9 cellular contexts compared by ENCODE assay signal in genomic region chr15:74383695-74384565, GRCh38. TPM values are rescaled to one million over a fixed set of nuclear protein-coding genes. Genes with fewer than 3 reads are reported as not detected.
DNase-seq lines count a peak whose midpoint lies in the region; ATAC-seq and TF ChIP-seq lines count a peak whose summit lies in the region.
"Had no signal": no experiment of that assay in that cellular context is flagged by ENCODE, and none has a peak within 500 bp of the region (broad histone marks: within the 10 kb centered on the region; RNA-seq: fewer than 3 reads in every experiment).

No MANE protein-coding gene starts in this region.

- H3K36me3 Mint-ChIP-seq in glutamatergic neuron (ENCODE audit: unreplicated experiment), result no peaks in the 10 kb centered on the region

- H3K14ac ChIP-seq in trophoblast cell (ENCODE audit: low read length), result peak overlapping the region; percentile 67

- H3K36me3 ChIP-seq in trophoblast cell (ENCODE audit: control insufficient read depth in 1 of 2, insufficient read depth in 2 of 2, low read length in 2 of 2), result no peaks in the 10 kb centered on the region
- H3K36me3 ChIP-seq: pancreas had no signal

- peaks cover 15% of the 10 kb centered on the region for H3K79me2 ChIP-seq in trophoblast cell (ENCODE audit: control insufficient read depth, insufficient read depth, low read length, poor library complexity)

- peak overlapping the region; percentile 93 for H2BK12ac ChIP-seq in trophoblast cell (ENCODE audit: low read length)

- H3K23ac ChIP-seq in trophoblast cell (ENCODE audit: low read length), result peak overlapping the region; percentile 44

- no peak overlapping the region for H4K12ac ChIP-seq in trophoblast cell (ENCODE audit: low read depth, low read length)

- peaks cover 5% of the 10 kb centered on the region for H3K27me3 Mint-ChIP-seq in glutamatergic neuron (ENCODE audit: unreplicated experiment)

- H2AFZ ChIP-seq in trophoblast cell (ENCODE audit: insufficient read depth, low read length, poor library complexity), result no peak overlapping the region

- H3K18ac ChIP-seq in trophoblast cell (ENCODE audit: low read length), result peak overlapping the region; percentile 86

- H3K4me1 Mint-ChIP-seq in glutamatergic neuron (ENCODE audit: low read depth, unreplicated experiment), result peaks cover 4% of the 10 kb centered on the region

- no peaks in the 10 kb centered on the region for H3K27me3 ChIP-seq in trophoblast cell (ENCODE audit: insufficient read depth, low read length)
- H3K27me3 ChIP-seq: pancreas had no signal

- ATAC-seq in GM19372 (IDR thresholded peaks at IDR 0.05; ENCODE audit: low read depth, unreplicated experiment) (peak; percentile 57), HG03565 (IDR thresholded peaks at IDR 0.05; ENCODE audit: unreplicated experiment) (peak; percentile 42)

- TF ChIP-seq CTCF in glutamatergic neuron (IDR thresholded peaks at IDR 0.05; ENCODE audit: partially characterized antibody, unreplicated experiment), result no peak

- peak overlapping the region; percentile 82 for H3K27ac ChIP-seq in trophoblast cell (ENCODE audit: low read depth, low read length)
- H3K27ac ChIP-seq: pancreas had no signal

- no peak overlapping the region for H3K9ac ChIP-seq in trophoblast cell (ENCODE audit: low read length)

- no peak overlapping the region for H3K4me3 Mint-ChIP-seq in glutamatergic neuron (ENCODE audit: unreplicated experiment)

- peak; percentile 46 for DNase-seq in A172 (ENCODE audit: low spot score)
- DNase-seq in activated T-cell treated with anti-CD3 and anti-CD28 coated beads, Interleukin-2, amount 50 U/mL, for 48 hours, result peak; percentile 84 to 87
- DNase-seq in trophoblast cell, result peak; percentile 94 to 95
- DNase-seq in NCI-H748 treated with DMSO at 0.1 percent for 48 hours (lab: John Stamatoyannopoulos, UW), result no peak
- DNase-seq in UCSD-AML1 (lab: John Stamatoyannopoulos, UW; ENCODE audit: unreplicated experiment), result no peak
- no peak for DNase-seq in glutamatergic neuron

- H3K79me1 ChIP-seq in trophoblast cell (ENCODE audit: low read length), result peaks cover 68% of the 10 kb centered on the region

- H3K9me3 ChIP-seq in trophoblast cell (ENCODE audit: insufficient read depth, low read depth, low read length), result no peaks in the 10 kb centered on the region
- H3K9me3 ChIP-seq: pancreas had no signal

- H3K4me2 ChIP-seq in trophoblast cell (ENCODE audit: low read length), result no peak overlapping the region

- no peak overlapping the region for H3K4me3 ChIP-seq in trophoblast cell (ENCODE audit: low read depth, low read length)
- H3K4me3 ChIP-seq: pancreas had no signal

- peaks cover 54 to 64% of the 10 kb centered on the region in 2 experiments for H3K4me1 ChIP-seq in trophoblast cell (ENCODE audit: control insufficient read depth in 1 of 2, insufficient read depth in 2 of 2, low read length in 2 of 2)
- H3K4me1 ChIP-seq: pancreas had no signal

- peak overlapping the region; percentile 88 for H4K91ac ChIP-seq in trophoblast cell (ENCODE audit: low read depth, low read length)

- H3K9me3 Mint-ChIP-seq in glutamatergic neuron (ENCODE audit: unreplicated experiment), result no peaks in the 10 kb centered on the region

- no peak overlapping the region for H3K27ac Mint-ChIP-seq in glutamatergic neuron (ENCODE audit: unreplicated experiment)

- no CpG with 5 or more reads among the region's 8 CpGs for WGBS in trophoblast cell (ENCODE audit: extremely low coverage, insufficient coverage, insufficient read length)

- H4K8ac ChIP-seq in trophoblast cell (ENCODE audit: low read depth, low read length), result peak overlapping the region; percentile 59

- H2BK120ac ChIP-seq in trophoblast cell (ENCODE audit: insufficient read depth, low read length, poor library complexity), result peak overlapping the region; percentile 93

- H3K4ac ChIP-seq in trophoblast cell (ENCODE audit: low read depth, low read length), result peak overlapping the region; percentile 58

- H2AK5ac ChIP-seq in trophoblast cell (ENCODE audit: low read length), result peak overlapping the region; percentile 97

- H2BK5ac ChIP-seq in trophoblast cell (ENCODE audit: low read depth, low read length, poor library complexity), result peak overlapping the region; percentile 89

RNA-seq across cellular contexts. Expression of gene CYP11A1, which starts 16.5 kb away (rescaled TPM):
- total RNA-seq in A172 (2014; rRNA removed; shearing (Covaris generic)), result 1.2 TPM in 1 of 2 replicates, not detected in the other
- 217 and 235 TPM in 2 replicates for polyA plus RNA-seq in trophoblast cell (2013)
- total RNA-seq in glutamatergic neuron (ENCODE audit: unreplicated experiment), result not detected

RNA-seq across cellular contexts. Expression of gene SEMA7A, which starts 49.8 kb away (rescaled TPM):
- 12.6 and 14.3 TPM in 2 replicates for total RNA-seq in A172 (2014; rRNA removed; shearing (Covaris generic))
- 135 and 149 TPM in 2 replicates for polyA plus RNA-seq in trophoblast cell (2013)
- total RNA-seq in glutamatergic neuron (ENCODE audit: unreplicated experiment), result 16.2 TPM

Comparison
In these comparisons a context has a peak if more than half of its experiments do, and no peak if none do; other contexts are left out.
1. DNase-seq: peak in A172 (single experiment), activated T-cell treated with anti-CD3 and anti-CD28 coated beads, Interleukin-2, amount 50 U/mL, for 48 hours (2 of 2) and trophoblast cell (2 of 2); none in NCI-H748 treated with DMSO at 0.1 percent for 48 hours (single experiment), UCSD-AML1 (single experiment) and glutamatergic neuron (single experiment).